ENCODE assay signal across 1 cellular context in the genomic region with DNA sequence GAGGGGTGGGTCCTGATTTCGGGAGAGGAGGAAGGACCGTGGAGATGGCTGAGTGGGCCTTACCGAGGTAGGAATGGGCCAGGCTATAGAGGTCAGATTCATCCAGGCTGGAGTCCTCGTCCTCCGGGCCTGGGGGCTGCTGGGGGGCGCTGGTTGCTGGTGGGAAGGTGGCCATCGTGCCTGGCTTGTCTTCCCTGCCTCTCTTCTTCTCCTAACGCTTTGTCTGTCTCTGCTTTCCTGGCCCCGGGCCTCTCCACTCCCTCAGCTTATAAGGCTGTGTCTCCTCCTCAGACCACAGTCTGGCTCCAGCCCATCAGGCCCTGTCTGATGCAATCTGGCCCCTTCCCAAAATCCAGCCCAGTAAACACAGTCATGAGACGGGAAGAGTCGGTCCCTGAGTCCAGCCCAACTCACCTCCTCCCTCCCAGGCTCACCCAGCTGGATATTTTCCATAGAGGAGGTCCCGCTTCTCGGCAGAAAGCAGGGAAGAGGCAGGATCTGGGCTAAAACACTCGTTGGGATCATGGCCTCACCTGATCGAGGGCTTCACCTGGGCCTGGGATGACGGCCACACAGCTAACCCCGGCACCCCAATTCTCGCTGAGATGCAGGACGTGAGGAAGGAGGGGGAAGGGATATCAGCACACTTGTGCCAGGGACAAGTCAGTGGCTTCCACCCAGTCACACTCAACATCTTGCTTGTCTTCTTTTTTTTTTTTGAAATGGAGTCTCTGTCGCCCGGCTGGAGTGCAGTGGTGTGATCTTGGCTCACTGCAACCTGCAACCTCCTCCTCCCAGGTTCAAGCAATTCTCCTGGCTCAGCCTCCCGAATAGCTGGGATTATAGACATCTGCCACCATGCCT.
TF ChIP-seq lines count a peak whose summit lies in the region.

A gene with protein sequence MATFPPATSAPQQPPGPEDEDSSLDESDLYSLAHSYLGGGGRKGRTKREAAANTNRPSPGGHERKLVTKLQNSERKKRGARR (minus strand): TSS at position 242 of the 864 bp plus-strand sequence. CDS start 67 bp downstream, at position 175.

TF ChIP-seq in GM23338, 12 proteins besides CTCF, POLR2A, EP300 and RAD21 (continued from another document):
- TF ChIP-seq, protein P1, sequence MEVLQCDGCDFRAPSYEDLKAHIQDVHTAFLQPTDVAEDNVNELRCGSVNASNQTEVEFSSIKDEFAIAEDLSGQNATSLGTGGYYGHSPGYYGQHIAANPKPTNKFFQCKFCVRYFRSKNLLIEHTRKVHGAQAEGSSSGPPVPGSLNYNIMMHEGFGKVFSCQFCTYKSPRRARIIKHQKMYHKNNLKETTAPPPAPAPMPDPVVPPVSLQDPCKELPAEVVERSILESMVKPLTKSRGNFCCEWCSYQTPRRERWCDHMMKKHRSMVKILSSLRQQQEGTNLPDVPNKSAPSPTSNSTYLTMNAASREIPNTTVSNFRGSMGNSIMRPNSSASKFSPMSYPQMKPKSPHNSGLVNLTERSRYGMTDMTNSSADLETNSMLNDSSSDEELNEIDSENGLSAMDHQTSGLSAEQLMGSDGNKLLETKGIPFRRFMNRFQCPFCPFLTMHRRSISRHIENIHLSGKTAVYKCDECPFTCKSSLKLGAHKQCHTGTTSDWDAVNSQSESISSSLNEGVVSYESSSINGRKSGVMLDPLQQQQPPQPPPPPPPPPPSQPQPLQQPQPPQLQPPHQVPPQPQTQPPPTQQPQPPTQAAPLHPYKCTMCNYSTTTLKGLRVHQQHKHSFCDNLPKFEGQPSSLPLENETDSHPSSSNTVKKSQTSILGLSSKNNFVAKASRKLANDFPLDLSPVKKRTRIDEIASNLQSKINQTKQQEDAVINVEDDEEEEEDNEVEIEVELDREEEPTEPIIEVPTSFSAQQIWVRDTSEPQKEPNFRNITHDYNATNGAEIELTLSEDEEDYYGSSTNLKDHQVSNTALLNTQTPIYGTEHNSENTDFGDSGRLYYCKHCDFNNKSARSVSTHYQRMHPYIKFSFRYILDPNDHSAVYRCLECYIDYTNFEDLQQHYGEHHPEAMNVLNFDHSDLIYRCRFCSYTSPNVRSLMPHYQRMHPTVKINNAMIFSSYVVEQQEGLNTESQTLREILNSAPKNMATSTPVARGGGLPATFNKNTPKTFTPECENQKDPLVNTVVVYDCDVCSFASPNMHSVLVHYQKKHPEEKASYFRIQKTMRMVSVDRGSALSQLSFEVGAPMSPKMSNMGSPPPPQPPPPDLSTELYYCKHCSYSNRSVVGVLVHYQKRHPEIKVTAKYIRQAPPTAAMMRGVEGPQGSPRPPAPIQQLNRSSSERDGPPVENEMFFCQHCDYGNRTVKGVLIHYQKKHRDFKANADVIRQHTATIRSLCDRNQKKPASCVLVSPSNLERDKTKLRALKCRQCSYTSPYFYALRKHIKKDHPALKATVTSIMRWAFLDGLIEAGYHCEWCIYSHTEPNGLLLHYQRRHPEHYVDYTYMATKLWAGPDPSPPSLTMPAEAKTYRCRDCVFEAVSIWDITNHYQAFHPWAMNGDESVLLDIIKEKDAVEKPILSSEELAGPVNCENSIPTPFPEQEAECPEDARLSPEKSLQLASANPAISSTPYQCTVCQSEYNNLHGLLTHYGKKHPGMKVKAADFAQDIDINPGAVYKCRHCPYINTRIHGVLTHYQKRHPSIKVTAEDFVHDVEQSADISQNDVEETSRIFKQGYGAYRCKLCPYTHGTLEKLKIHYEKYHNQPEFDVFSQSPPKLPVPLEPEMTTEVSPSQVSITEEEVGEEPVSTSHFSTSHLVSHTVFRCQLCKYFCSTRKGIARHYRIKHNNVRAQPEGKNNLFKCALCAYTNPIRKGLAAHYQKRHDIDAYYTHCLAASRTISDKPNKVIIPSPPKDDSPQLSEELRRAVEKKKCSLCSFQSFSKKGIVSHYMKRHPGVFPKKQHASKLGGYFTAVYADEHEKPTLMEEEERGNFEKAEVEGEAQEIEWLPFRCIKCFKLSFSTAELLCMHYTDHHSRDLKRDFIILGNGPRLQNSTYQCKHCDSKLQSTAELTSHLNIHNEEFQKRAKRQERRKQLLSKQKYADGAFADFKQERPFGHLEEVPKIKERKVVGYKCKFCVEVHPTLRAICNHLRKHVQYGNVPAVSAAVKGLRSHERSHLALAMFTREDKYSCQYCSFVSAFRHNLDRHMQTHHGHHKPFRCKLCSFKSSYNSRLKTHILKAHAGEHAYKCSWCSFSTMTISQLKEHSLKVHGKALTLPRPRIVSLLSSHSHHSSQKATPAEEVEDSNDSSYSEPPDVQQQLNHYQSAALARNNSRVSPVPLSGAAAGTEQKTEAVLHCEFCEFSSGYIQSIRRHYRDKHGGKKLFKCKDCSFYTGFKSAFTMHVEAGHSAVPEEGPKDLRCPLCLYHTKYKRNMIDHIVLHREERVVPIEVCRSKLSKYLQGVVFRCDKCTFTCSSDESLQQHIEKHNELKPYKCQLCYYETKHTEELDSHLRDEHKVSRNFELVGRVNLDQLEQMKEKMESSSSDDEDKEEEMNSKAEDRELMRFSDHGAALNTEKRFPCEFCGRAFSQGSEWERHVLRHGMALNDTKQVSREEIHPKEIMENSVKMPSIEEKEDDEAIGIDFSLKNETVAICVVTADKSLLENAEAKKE (CRISPR knock-in tag; IDR thresholded peaks at IDR 0.05), result no peak
- no peak for TF ChIP-seq NANOG (IDR thresholded peaks at IDR 0.05; ENCODE audit: borderline replicate concordance)
- TF ChIP-seq, protein P2, sequence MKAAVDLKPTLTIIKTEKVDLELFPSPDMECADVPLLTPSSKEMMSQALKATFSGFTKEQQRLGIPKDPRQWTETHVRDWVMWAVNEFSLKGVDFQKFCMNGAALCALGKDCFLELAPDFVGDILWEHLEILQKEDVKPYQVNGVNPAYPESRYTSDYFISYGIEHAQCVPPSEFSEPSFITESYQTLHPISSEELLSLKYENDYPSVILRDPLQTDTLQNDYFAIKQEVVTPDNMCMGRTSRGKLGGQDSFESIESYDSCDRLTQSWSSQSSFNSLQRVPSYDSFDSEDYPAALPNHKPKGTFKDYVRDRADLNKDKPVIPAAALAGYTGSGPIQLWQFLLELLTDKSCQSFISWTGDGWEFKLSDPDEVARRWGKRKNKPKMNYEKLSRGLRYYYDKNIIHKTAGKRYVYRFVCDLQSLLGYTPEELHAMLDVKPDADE (IDR thresholded peaks at IDR 0.05), result no peak
- no peak for TF ChIP-seq JUNB (IDR thresholded peaks at IDR 0.05; ENCODE audit: unreplicated experiment)
- no peak for TF ChIP-seq ZNF331 (CRISPR knock-in tag; IDR thresholded peaks at IDR 0.05; ENCODE audit: low read depth)
- no peak for TF ChIP-seq CREB1 (CRISPR knock-in tag; IDR thresholded peaks at IDR 0.05; ENCODE audit: low read depth)
- TF ChIP-seq, protein P3, sequence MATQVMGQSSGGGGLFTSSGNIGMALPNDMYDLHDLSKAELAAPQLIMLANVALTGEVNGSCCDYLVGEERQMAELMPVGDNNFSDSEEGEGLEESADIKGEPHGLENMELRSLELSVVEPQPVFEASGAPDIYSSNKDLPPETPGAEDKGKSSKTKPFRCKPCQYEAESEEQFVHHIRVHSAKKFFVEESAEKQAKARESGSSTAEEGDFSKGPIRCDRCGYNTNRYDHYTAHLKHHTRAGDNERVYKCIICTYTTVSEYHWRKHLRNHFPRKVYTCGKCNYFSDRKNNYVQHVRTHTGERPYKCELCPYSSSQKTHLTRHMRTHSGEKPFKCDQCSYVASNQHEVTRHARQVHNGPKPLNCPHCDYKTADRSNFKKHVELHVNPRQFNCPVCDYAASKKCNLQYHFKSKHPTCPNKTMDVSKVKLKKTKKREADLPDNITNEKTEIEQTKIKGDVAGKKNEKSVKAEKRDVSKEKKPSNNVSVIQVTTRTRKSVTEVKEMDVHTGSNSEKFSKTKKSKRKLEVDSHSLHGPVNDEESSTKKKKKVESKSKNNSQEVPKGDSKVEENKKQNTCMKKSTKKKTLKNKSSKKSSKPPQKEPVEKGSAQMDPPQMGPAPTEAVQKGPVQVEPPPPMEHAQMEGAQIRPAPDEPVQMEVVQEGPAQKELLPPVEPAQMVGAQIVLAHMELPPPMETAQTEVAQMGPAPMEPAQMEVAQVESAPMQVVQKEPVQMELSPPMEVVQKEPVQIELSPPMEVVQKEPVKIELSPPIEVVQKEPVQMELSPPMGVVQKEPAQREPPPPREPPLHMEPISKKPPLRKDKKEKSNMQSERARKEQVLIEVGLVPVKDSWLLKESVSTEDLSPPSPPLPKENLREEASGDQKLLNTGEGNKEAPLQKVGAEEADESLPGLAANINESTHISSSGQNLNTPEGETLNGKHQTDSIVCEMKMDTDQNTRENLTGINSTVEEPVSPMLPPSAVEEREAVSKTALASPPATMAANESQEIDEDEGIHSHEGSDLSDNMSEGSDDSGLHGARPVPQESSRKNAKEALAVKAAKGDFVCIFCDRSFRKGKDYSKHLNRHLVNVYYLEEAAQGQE (IDR thresholded peaks at IDR 0.05; ENCODE audit: unreplicated experiment), result no peak
- TF ChIP-seq EZH2 (IDR thresholded peaks at IDR 0.05; ENCODE audit: low read depth, unreplicated experiment), result no peak
- no peak for TF ChIP-seq ZNF114 (CRISPR knock-in tag; IDR thresholded peaks at IDR 0.05)
- no peak for TF ChIP-seq EZH2phosphoT487 (IDR thresholded peaks at IDR 0.05; ENCODE audit: unreplicated experiment)
